Comparison of ENCODE assay signal across 16 cellular contexts in genomic region chr16:49018259-49018931, GRCh38.
"Had no signal": no experiment of that assay in that cellular context is flagged by ENCODE, and none has a peak within 500 bp of the region (broad histone marks: within the 10 kb centered on the region; RNA-seq: fewer than 3 reads in every experiment).

No MANE protein-coding gene starts in this region.

- H3K27me3 ChIP-seq: sigmoid colon had no signal

- H3K9me3 ChIP-seq: esophagus squamous epithelium, gastroesophageal sphincter, sigmoid colon, stomach, thoracic aorta had no signal

- H3K36me3 ChIP-seq: esophagus squamous epithelium, gastroesophageal sphincter, sigmoid colon, stomach, thoracic aorta had no signal

- H3K4me1 ChIP-seq: gastroesophageal sphincter had no signal

- DNase-seq: esophagus squamous epithelium; left colon; left ventricle myocardium superior; mesenchymal stem cell; midbrain; naive B cell; posterior cingulate gyrus; sigmoid colon; stimulated activated CD4-positive, alpha-beta T cell treated with anti-CD3 and anti-CD28 coated beads, Interleukin-12 subunit alpha, Interleukin-12 subunit beta, amount 100 ng/mL, for 4 hours; stimulated activated naive CD4-positive, alpha-beta T cell; stomach; trophoblast cell had no signal

- H3K27ac ChIP-seq: esophagus squamous epithelium, gastroesophageal sphincter, skin epidermis, stomach, thoracic aorta had no signal

- H3K4me3 ChIP-seq: esophagus squamous epithelium, gastroesophageal sphincter, lung, sigmoid colon, skin epidermis, stomach, thoracic aorta had no signal

- ATAC-seq: gastroesophageal sphincter, left colon, left ventricle myocardium superior had no signal
